Comparison of ENCODE assay signal across 26 cellular contexts in the genomic region with DNA sequence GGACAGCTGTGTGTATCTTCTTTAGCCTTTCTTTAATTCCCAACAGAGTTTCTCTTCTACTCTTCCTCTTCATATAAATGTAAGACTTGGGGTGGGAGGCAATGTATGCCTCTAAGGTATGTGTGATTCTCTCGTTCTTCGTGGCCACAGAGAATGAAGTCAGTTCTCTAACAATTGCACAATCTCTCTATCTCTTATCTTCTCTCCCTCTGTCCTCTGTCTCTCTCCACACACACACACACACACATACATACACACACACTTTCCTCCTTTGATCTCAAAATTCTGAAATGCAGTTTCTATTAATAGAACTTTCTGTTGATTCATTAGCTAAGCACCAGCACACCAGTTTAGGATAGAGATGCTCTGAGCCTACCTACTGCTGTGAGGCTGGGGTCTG.
"Had no signal": no experiment of that assay in that cellular context is flagged by ENCODE, and none has a peak within 500 bp of the region (broad histone marks: within the 10 kb centered on the region; RNA-seq: fewer than 3 reads in every experiment).

No MANE protein-coding gene starts in this region.

- H3K27ac ChIP-seq: SJSA1 had no signal

- H3K9me3 Mint-ChIP-seq: activated CD8-positive, alpha-beta T cell treated with anti-CD3 and anti-CD28 coated beads for 36 hours; activated T-helper 1 cell treated with anti-CD3 and anti-CD28 coated beads, Interleukin-12 subunit alpha, Interleukin-12 subunit beta, Interleukin-2, Interleukin-4 antibody, amounts not matched to agents 30 ng/mL and 10 ng/mL and 1 ng/mL, durations not matched to agents 14 hours and 24 hours and 36 hours; T-helper 1 cell treated with Interleukin-12 subunit alpha and Interleukin-12 subunit beta and Interleukin-4 antibody, amounts not matched to agents 30 μg/mL and 1 μg/mL, for 36 hours had no signal

- H3K9me3 ChIP-seq: SJSA1 had no signal

- DNase-seq: activated CD4-positive, alpha-beta T cell treated with anti-CD3 and anti-CD28 coated beads for 4 hours; activated CD8-positive, alpha-beta memory T cell treated with anti-CD3 and anti-CD28 coated beads, Interleukin-2, amount 50 U/mL, for 4 hours; activated CD8-positive, alpha-beta T cell treated with anti-CD3 and anti-CD28 coated beads for 36 hours; activated effector memory CD4-positive, alpha-beta T cell treated with Interleukin-2 at 50 U/mL for 16 hours; activated naive CD4-positive, alpha-beta T cell; activated naive CD8-positive, alpha-beta T cell treated with anti-CD3 and anti-CD28 coated beads, Interleukin-2, amount 50 U/mL, for 24 hours; amygdala; cerebellar nuclear complex; Kasumi-1; KBM-7; NCI-H1092 treated with DMSO at 0.1 percent for 48 hours; NCI-H1417 treated with DMSO at 0.1 percent for 48 hours; NCI-H1694; NCI-H2029; NCI-H2107; NCI-H345; NCI-H524; SHP77; SW 1271 had no signal

- H3K4me3 Mint-ChIP-seq: activated CD8-positive, alpha-beta T cell treated with anti-CD3 and anti-CD28 coated beads for 36 hours; activated naive CD8-positive, alpha-beta T cell treated with anti-CD3 and anti-CD28 coated beads, Interleukin-2, amount 50 U/mL, for 24 hours; activated T-helper 1 cell treated with anti-CD3 and anti-CD28 coated beads, Interleukin-12 subunit alpha, Interleukin-12 subunit beta, Interleukin-2, Interleukin-4 antibody, amounts not matched to agents 30 ng/mL and 10 ng/mL and 1 ng/mL, durations not matched to agents 14 hours and 24 hours and 36 hours; T-helper 1 cell treated with Interleukin-12 subunit alpha and Interleukin-12 subunit beta and Interleukin-4 antibody, amounts not matched to agents 30 μg/mL and 1 μg/mL, for 36 hours had no signal

- H3K36me3 ChIP-seq: SJSA1 had no signal

- ATAC-seq: activated CD4-positive, CD25-positive, alpha-beta regulatory T cell treated with anti-CD3 and anti-CD28 coated beads, Interleukin-2, amount 50 U/mL, for 24 hours; activated CD8-positive, alpha-beta T cell treated with anti-CD3 and anti-CD28 coated beads for 36 hours; activated naive CD4-positive, alpha-beta T cell treated with anti-CD3 and anti-CD28 coated beads, Interleukin-2, amount 50 U/mL, for 72 hours; activated naive CD8-positive, alpha-beta T cell treated with anti-CD3 and anti-CD28 coated beads, Interleukin-2, amount 50 U/mL, for 24 hours; Panc1; SK-N-SH treated with all-trans-retinoic acid at 6 μM for 48 hours had no signal

- H3K27me3 ChIP-seq: SJSA1 had no signal

- H3K27ac Mint-ChIP-seq: activated CD8-positive, alpha-beta T cell treated with anti-CD3 and anti-CD28 coated beads for 36 hours; activated naive CD4-positive, alpha-beta T cell treated with anti-CD3 and anti-CD28 coated beads, Interleukin-2, amount 50 U/mL, for 72 hours; activated naive CD8-positive, alpha-beta T cell treated with anti-CD3 and anti-CD28 coated beads, Interleukin-2, amount 50 U/mL, for 24 hours; activated T-helper 1 cell treated with anti-CD3 and anti-CD28 coated beads, Interleukin-12 subunit alpha, Interleukin-12 subunit beta, Interleukin-2, Interleukin-4 antibody, amounts not matched to agents 30 ng/mL and 10 ng/mL and 1 ng/mL, durations not matched to agents 14 hours and 24 hours and 36 hours; T-helper 1 cell treated with Interleukin-12 subunit alpha and Interleukin-12 subunit beta and Interleukin-4 antibody, amounts not matched to agents 30 μg/mL and 1 μg/mL, for 36 hours had no signal

- H3K4me3 ChIP-seq: SJSA1 had no signal

- H3K4me1 ChIP-seq: SJSA1 had no signal
